In the genomic region with DNA sequence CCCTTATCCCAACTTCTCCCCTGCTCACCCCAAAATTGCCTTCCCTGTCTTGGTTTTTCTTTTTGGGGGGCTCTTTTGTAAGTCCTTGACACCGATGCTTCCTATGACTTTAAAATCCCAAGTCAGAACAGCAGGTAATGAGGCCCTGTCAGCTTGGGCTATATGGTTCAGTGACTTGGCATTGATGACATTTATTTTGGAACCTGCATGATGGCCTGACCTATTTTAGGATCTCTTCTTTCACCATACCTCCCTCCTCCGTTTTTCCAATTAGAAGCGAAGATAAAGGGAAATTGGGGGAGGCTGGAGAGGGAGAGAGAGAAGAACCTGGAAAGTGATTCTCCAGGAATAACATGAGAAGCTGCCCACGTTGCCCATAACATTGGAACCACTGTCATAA, we compare ENCODE assay signal across 19 cellular contexts.
"Had no signal": no experiment of that assay in that cellular context is flagged by ENCODE, and none has a peak within 500 bp of the region (broad histone marks: within the 10 kb centered on the region; RNA-seq: fewer than 3 reads in every experiment).

No MANE protein-coding gene starts in this region.

- H3K27me3 ChIP-seq: MG63 had no signal

- H3K4me3 ChIP-seq: MG63 had no signal

- H3K27ac ChIP-seq: RWPE1 had no signal

- H3K4me2 ChIP-seq: SK-N-SH had no signal

- H3K36me3 ChIP-seq: MG63 had no signal

- ATAC-seq: Panc1, PC-3, T-cell had no signal

- H3K9me3 ChIP-seq: MG63, SK-N-SH had no signal

- H3K9ac ChIP-seq: SK-N-SH had no signal

- DNase-seq: KBM-7; MG63; NCI-H1105; NCI-H1436 treated with DMSO at 0.1 percent for 48 hours; NCI-H187; NCI-H2029; NCI-H2081 treated with DMSO at 0.1 percent for 48 hours; NCI-H2227 treated with DMSO at 0.1 percent for 48 hours; NCI-H524; NCI-H526 treated with DMSO at 0.1 percent for 48 hours; NCI-H748 treated with DMSO at 0.1 percent for 48 hours; NK-92 treated with Interleukin-12 subunit alpha and Interleukin-12 subunit beta, amount 100 ng/mL, for 24 hours; PC-3; SHP77; SW 1271; T-cell had no signal
